11 cellular contexts compared by ENCODE assay signal in the genomic region with DNA sequence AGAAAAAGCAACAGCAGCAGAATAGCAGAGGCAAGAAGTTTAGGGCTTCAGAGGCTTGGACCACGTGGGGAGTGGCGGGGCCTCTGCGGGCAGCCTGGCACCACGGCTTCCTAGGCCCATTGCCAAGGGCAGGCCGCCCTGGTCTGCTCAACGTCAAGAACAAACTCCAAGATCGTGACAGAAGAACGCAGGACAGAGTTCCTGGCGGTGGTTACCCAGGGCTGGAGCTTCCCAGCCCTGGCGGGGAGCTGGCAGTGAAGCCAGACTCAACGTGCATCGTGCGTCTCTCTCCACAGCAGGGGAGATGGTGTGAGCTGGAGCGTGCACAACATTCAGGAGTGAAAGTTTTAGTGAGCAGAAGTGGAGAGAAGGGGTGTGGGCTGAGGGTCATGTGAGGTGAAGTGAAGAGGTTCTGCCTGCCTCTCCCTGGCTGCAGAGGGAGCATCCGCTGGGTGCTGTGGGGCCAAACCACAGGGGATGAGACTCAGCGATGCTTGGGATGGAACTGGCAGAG. TPM values are rescaled to one million over a fixed set of nuclear protein-coding genes. Genes with fewer than 3 reads are reported as not detected.
A peak's percentile ranks its signal among the peaks of the same experiment; 100 is the strongest.
DNase-seq lines count a peak whose midpoint lies in the region; ATAC-seq and TF ChIP-seq lines count a peak whose summit lies in the region.
"Had no signal": no experiment of that assay in that cellular context is flagged by ENCODE, and none has a peak within 500 bp of the region (broad histone marks: within the 10 kb centered on the region; RNA-seq: fewer than 3 reads in every experiment).

No MANE protein-coding gene starts in this region.

- peaks cover 0 to 2% (median 0%) of the 10 kb centered on the region in 11 experiments; a peak in 1 of 22 replicates for H3K36me3 ChIP-seq in BLaER1 treated with 17β-estradiol and CSF1 and Interleukin-3, amounts not matched to agents 10 nM and 100 nM
- H3K36me3 ChIP-seq in fibroblast of lung (ENCODE audit: control insufficient read depth, insufficient read depth, low read length) = no peaks in the 10 kb centered on the region

- no peaks in the 10 kb centered on the region for H3K9me3 ChIP-seq in BLaER1 treated with 17β-estradiol and CSF1 and Interleukin-3, amounts not matched to agents 10 nM and 100 nM (replicated peaks in 1 of 11)
- no peaks in the 10 kb centered on the region for H3K9me3 ChIP-seq in fibroblast of lung (ENCODE audit: control insufficient read depth, insufficient read depth, low read depth, low read length)

- no peaks in the 10 kb centered on the region for H4K20me1 ChIP-seq in BLaER1 treated with 17β-estradiol and CSF1 and Interleukin-3, amounts not matched to agents 10 nM and 100 nM
- no peaks in the 10 kb centered on the region for H4K20me1 ChIP-seq in fibroblast of lung (ENCODE audit: control insufficient read depth, extremely low read depth, insufficient read depth, low read length)

- peak overlapping the region; percentile 9 to 67 (median 29) for H3K27ac Mint-ChIP-seq in nephron

- no peak for TF ChIP-seq CTCF in NB4 (IDR thresholded peaks at IDR 0.05; ENCODE audit: low read depth, low read length)
- TF ChIP-seq CTCF in fibroblast of lung (conservative IDR thresholded peaks at IDR 0.05 in 1 of 2, IDR thresholded peaks at IDR 0.05 in 1 of 2; ENCODE audit: low read depth in 1 of 2, low read length in 2 of 2) = no peak
- no peak for TF ChIP-seq CTCF in nephron (IDR thresholded peaks at IDR 0.05; ENCODE audit: unreplicated experiment in 3 of 3)
- TF ChIP-seq CTCF in RWPE1 (conservative IDR thresholded peaks at IDR 0.05; ENCODE audit: low read depth) = no peak

- DNase-seq in NB4 (ENCODE audit: low read depth) (peak; percentile 49), fibroblast of lung (ENCODE audit: low read depth in 2 of 2) (peak; percentile 33 to 48), RWPE1 (ENCODE audit: low spot score) (no peak), NCI-H345 (lab: John Stamatoyannopoulos, UW) (no peak)
- DNase-seq: T-helper 9 cell had no signal

- ATAC-seq in HG02870 (IDR thresholded peaks at IDR 0.05; ENCODE audit: unreplicated experiment) (no peak), GM19023 (IDR thresholded peaks at IDR 0.05; ENCODE audit: unreplicated experiment) (no peak)
- ATAC-seq: CD8-positive, alpha-beta T cell had no signal

- POLR2A ChIA-PET in RWPE1 (lab: Yijun Ruan, JAX; ENCODE audit: low non-redundant PET) = no interaction called here

- H3K36me3 Mint-ChIP-seq in nephron (ENCODE audit: low read depth) = no peaks in the 10 kb centered on the region

- no peaks in the 10 kb centered on the region for H3K27me3 ChIP-seq in BLaER1 treated with 17β-estradiol and CSF1 and Interleukin-3, amounts not matched to agents 10 nM and 100 nM
- H3K27me3 ChIP-seq in fibroblast of lung (ENCODE audit: control insufficient read depth, insufficient read depth, low read length) = peaks cover 4% of the 10 kb centered on the region

- peak overlapping the region in 4 of 10 experiments; percentile 1 to 36 (median 18); a peak in 4 of 20 replicates for H3K4me3 ChIP-seq in BLaER1 treated with 17β-estradiol and CSF1 and Interleukin-3, amounts not matched to agents 10 nM and 100 nM
- H3K4me3 ChIP-seq in NB4 (ENCODE audit: low read depth, low read length) = no peak overlapping the region
- H3K4me3 ChIP-seq in fibroblast of lung (replicated peaks in 1 of 4; ENCODE audit: control extremely low read depth in 1 of 4, insufficient read depth in 1 of 4, low read depth in 3 of 4, low read length in 4 of 4) = no peak overlapping the region

- H3K27me3 Mint-ChIP-seq in nephron (ENCODE audit: low read depth) = peaks cover 6% of the 10 kb centered on the region

- H3K9me3 Mint-ChIP-seq in nephron = no peaks in the 10 kb centered on the region
- H3K9me3 Mint-ChIP-seq: CD8-positive, alpha-beta T cell; neural crest cell had no signal

- peak overlapping the region in 9 of 11 experiments; percentile 10 to 76 (median 59); a peak in 17 of 22 replicates for H3K9ac ChIP-seq in BLaER1 treated with 17β-estradiol and CSF1 and Interleukin-3, amounts not matched to agents 10 nM and 100 nM
- no peak overlapping the region for H3K9ac ChIP-seq in fibroblast of lung (ENCODE audit: insufficient read depth, low read length)

- H3K4me3 Mint-ChIP-seq in nephron = no peak overlapping the region
- H3K4me3 Mint-ChIP-seq: CD8-positive, alpha-beta T cell; neural crest cell had no signal

- H2AFZ ChIP-seq in fibroblast of lung (ENCODE audit: low read length) = no peak overlapping the region

- H3K4me1 ChIP-seq in BLaER1 treated with 17β-estradiol and CSF1 and Interleukin-3, amounts not matched to agents 10 nM and 100 nM = peaks cover 60 to 100% (median 99%) of the 10 kb centered on the region in 10 experiments
- peaks cover 7% of the 10 kb centered on the region for H3K4me1 ChIP-seq in fibroblast of lung (ENCODE audit: control insufficient read depth, extremely low read depth, insufficient read depth, low read length)

- H3K79me2 ChIP-seq in fibroblast of lung (ENCODE audit: control insufficient read depth, insufficient read depth, low read length) = no peaks in the 10 kb centered on the region

- CTCF ChIA-PET in RWPE1 (lab: Yijun Ruan, JAX) = no interaction called here

- TF ChIP-seq POLR2A in NB4 (IDR thresholded peaks at IDR 0.05; ENCODE audit: extremely low read depth, insufficient read length) = no peak

- H3K4me2 ChIP-seq in BLaER1 treated with 17β-estradiol and CSF1 and Interleukin-3, amounts not matched to agents 10 nM and 100 nM = peak overlapping the region; percentile 69 to 97 (median 86)
- H3K4me2 ChIP-seq in fibroblast of lung (ENCODE audit: extremely low read depth, insufficient read depth, low read length) = no peak overlapping the region

- H3K4me1 Mint-ChIP-seq in nephron = peaks cover 47% of the 10 kb centered on the region

- H3K27ac ChIP-seq in BLaER1 treated with 17β-estradiol and CSF1 and Interleukin-3, amounts not matched to agents 10 nM and 100 nM = peak overlapping the region in 8 of 11 experiments; percentile 46 to 87 (median 72); a peak in 16 of 22 replicates
- H3K27ac ChIP-seq in fibroblast of lung (ENCODE audit: insufficient read depth, low read length) = no peak overlapping the region
- H3K27ac ChIP-seq in RWPE1 = no peak overlapping the region

RNA-seq across cellular contexts. Expression of gene CACNA2D4, which starts 13.9 kb away (rescaled TPM):
- total RNA-seq in fibroblast of lung = 0.26 and 0.99 TPM in 2 replicates
- 0.47 and 0.68 TPM in 2 replicates for polyA plus RNA-seq in fibroblast of lung
- 0.61 and 0.82 TPM in 2 replicates for polyA plus RNA-seq in fibroblast of lung (2012)
- not detected in 2 replicates for polyA minus RNA-seq in fibroblast of lung (ENCODE audit: low replicate concordance)

Comparison
In these comparisons a context has a peak if more than half of its experiments do, and no peak if none do; other contexts are left out.
1. H3K27ac ChIP-seq: peak in BLaER1 treated with 17β-estradiol and CSF1 and Interleukin-3, amounts not matched to agents 10 nM and 100 nM (8 of 11); none in fibroblast of lung (single experiment) and RWPE1 (single experiment).
2. DNase-seq: peak in NB4 (single experiment) and fibroblast of lung (2 of 2); none in RWPE1 (single experiment) and NCI-H345 (single experiment).